ENCODE assay signal across 8 cellular contexts in the genomic region with DNA sequence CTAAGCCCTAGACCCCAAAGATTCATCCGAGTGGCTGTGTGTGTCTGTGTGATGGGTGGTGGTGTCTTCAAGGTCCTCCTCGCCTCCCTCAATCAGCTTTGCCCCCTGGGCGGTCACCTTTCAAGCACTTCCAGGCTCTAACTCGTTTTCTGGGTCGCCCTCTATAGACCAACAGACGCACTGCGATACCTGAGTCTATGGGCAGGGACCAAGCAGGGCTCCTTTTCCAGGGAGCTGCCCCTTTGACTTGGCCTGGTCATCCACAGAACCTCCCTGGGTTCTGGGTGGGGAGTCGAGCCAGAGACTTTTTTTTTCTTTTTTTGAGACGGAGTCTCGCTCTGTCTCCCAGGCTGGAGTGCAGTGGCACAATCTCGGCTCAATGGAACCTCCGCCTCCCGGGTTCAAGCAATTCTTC. TPM values are rescaled to one million over a fixed set of nuclear protein-coding genes. Genes with fewer than 3 reads are reported as not detected.
A peak's percentile ranks its signal among the peaks of the same experiment; 100 is the strongest.
DNase-seq lines count a peak whose midpoint lies in the region; ATAC-seq, FAIRE-seq and TF ChIP-seq lines count a peak whose summit lies in the region.

No MANE protein-coding gene starts in this region.

- H3K27ac ChIP-seq in H1 (ENCODE audit: low read depth, low read length), result no peak overlapping the region

- CTCF ChIA-PET in activated CD8-positive, alpha-beta T cell treated with anti-CD3 and anti-CD28 coated beads, Interleukin-2, amount 10 ng/mL, durations not matched to agents 7 days and 5 days (lab: Charles Lee), result interaction anchor here (0.6 to 2.1 kb wide), 28 partner anchors 8 to 185 kb away, joined by 3 to 17 read pairs (median 4); partner anchors contain the start of genes CIZ1, GOLGA2, SWI5 and URM1
- CTCF ChIA-PET in H1 (lab: Charles Lee; ENCODE audit: partially characterized antibody), result interaction anchor here (0.6 to 8.7 kb wide), 41 partner anchors 9 to 603 kb away, joined by 3 to 127 read pairs (median 5); partner anchors contain the start of gene URM1

- peak overlapping the region; percentile 92 for H3K27ac Mint-ChIP-seq in activated CD8-positive, alpha-beta T cell treated with anti-CD3 and anti-CD28 coated beads, Interleukin-2, amount 10 ng/mL, durations not matched to agents 7 days and 5 days

- no peak overlapping the region for H3K4ac ChIP-seq in H1 (replicated peaks; ENCODE audit: insufficient read length, low read depth, low read length)

- H4K91ac ChIP-seq in H1 (replicated peaks; ENCODE audit: insufficient read length, low read length), result no peak overlapping the region

- H2AFZ ChIP-seq in H1 (ENCODE audit: low read length), result no peak overlapping the region

- H3K79me1 ChIP-seq in H1 (ENCODE audit: low read depth, low read length), result no peaks in the 10 kb centered on the region

- H3K79me2 ChIP-seq in H1 (ENCODE audit: control insufficient read depth in 1 of 2, insufficient read depth in 2 of 2, low read length in 2 of 2), result no peaks in the 10 kb centered on the region

- no peak overlapping the region for H2BK20ac ChIP-seq in H1 (ENCODE audit: low read length)

- ATAC-seq in HG02610 (IDR thresholded peaks at IDR 0.05; ENCODE audit: unreplicated experiment) (peak; percentile 45), GM19023 (IDR thresholded peaks at IDR 0.05; ENCODE audit: unreplicated experiment) (no peak)
- ATAC-seq in activated CD8-positive, alpha-beta T cell treated with anti-CD3 and anti-CD28 coated beads, Interleukin-2, amount 10 ng/mL, durations not matched to agents 7 days and 5 days, result peak; percentile 70

- peak overlapping the region; percentile 55 to 95 for H3K4me2 ChIP-seq in H1 (ENCODE audit: insufficient read depth in 1 of 2, low read depth in 2 of 2, low read length in 2 of 2)

- H3K9me3 ChIP-seq in H1 (ENCODE audit: insufficient read depth in 2 of 2, low read depth in 1 of 2, low read length in 1 of 2), result no peaks in the 10 kb centered on the region

- H2BK12ac ChIP-seq in H1 (ENCODE audit: low read depth, low read length), result no peak overlapping the region

- peaks cover 5% of the 10 kb centered on the region for H3K36me3 Mint-ChIP-seq in activated CD8-positive, alpha-beta T cell treated with anti-CD3 and anti-CD28 coated beads, Interleukin-2, amount 10 ng/mL, durations not matched to agents 7 days and 5 days (ENCODE audit: low read depth)

- H3K36me3 ChIP-seq in H1 (ENCODE audit: control insufficient read depth in 2 of 4, insufficient read depth in 4 of 4, low read length in 3 of 4), result peaks cover 0 to 4% (median 2%) of the 10 kb centered on the region in 4 experiments; a peak in 2 of 8 replicates

- H2BK5ac ChIP-seq in H1 (ENCODE audit: low read depth, low read length), result no peak overlapping the region

- peak overlapping the region; percentile 95 for H3K4me3 Mint-ChIP-seq in activated CD8-positive, alpha-beta T cell treated with anti-CD3 and anti-CD28 coated beads, Interleukin-2, amount 10 ng/mL, durations not matched to agents 7 days and 5 days

- no peaks in the 10 kb centered on the region for H3K9me3 Mint-ChIP-seq in activated CD8-positive, alpha-beta T cell treated with anti-CD3 and anti-CD28 coated beads, Interleukin-2, amount 10 ng/mL, durations not matched to agents 7 days and 5 days (ENCODE audit: insufficient read depth)

- H3K4me1 Mint-ChIP-seq in activated CD8-positive, alpha-beta T cell treated with anti-CD3 and anti-CD28 coated beads, Interleukin-2, amount 10 ng/mL, durations not matched to agents 7 days and 5 days (ENCODE audit: low read depth), result peaks cover 11% of the 10 kb centered on the region

- peak; percentile 85 for DNase-seq in COLO829 (ENCODE audit: low spot score)
- DNase-seq in NCI-H82 (lab: John Stamatoyannopoulos, UW), result peak; percentile 90
- DNase-seq in activated CD8-positive, alpha-beta T cell treated with anti-CD3 and anti-CD28 coated beads, Interleukin-2, amount 10 ng/mL, durations not matched to agents 7 days and 5 days, result peak; percentile 87
- DNase-seq in H1 (ENCODE audit: low read depth in 1 of 2, low spot score in 2 of 2), result peak in 1 of 2 experiments; percentile 85
- DNase-seq in midbrain (lab: John Stamatoyannopoulos, UW), result peak; percentile 37
- DNase-seq in stimulated activated CD8-positive, alpha-beta memory T cell treated with anti-CD3 and anti-CD28 coated beads, Interleukin-4, amount 100 ng/mL, for 1 hour (ENCODE audit: low read depth in 2 of 2, low spot score in 1 of 2), result peak; percentile 34 to 36

- H2BK120ac ChIP-seq in H1 (replicated peaks; ENCODE audit: low read depth, low read length), result no peak overlapping the region

- WGBS in H1 (ENCODE audit: extremely low coverage in 1 of 2, insufficient coverage in 1 of 2, insufficient read length in 1 of 2, insufficient replicate concordance in 2 of 2, low coverage in 1 of 2, low lambda C conversion rate in 2 of 2, missing lambda C conversion rate in 1 of 2), 2 experiments, result 30% methylated on average over 13 of the region's 13 CpGs; no CpG with 5 or more reads in 1 of the 2 experiments

- no peak for TF ChIP-seq EP300 in H1 (IDR thresholded peaks at IDR 0.05; ENCODE audit: borderline replicate concordance in 1 of 2, low read depth in 2 of 2, low read length in 2 of 2)

- H3K56ac ChIP-seq in H1 (replicated peaks; ENCODE audit: insufficient read length, low read depth, low read length), result no peak overlapping the region

- POLR2A ChIA-PET in activated CD8-positive, alpha-beta T cell treated with anti-CD3 and anti-CD28 coated beads, Interleukin-2, amount 10 ng/mL, durations not matched to agents 7 days and 5 days (lab: Charles Lee), result interaction anchor here (0.6 to 1.1 kb wide), 5 partner anchors 19 to 67 kb away, joined by 3 to 4 read pairs (median 4); partner anchors contain the start of genes GOLGA2, SWI5, TRUB2 and URM1
- POLR2A ChIA-PET in H1 (lab: Charles Lee; ENCODE audit: partially characterized antibody), result interaction anchor here (0.7 to 1.5 kb wide), 14 partner anchors 8 to 211 kb away, joined by 3 to 6 read pairs (median 4); no protein-coding TSS in a partner anchor

- no peak overlapping the region for H4K8ac ChIP-seq in H1 (ENCODE audit: extremely low read depth, insufficient read depth, low read length)

- no peak for TF ChIP-seq POLR2A in H1 (IDR thresholded peaks at IDR 0.05; ENCODE audit: control extremely low read depth in 1 of 2, low read depth in 2 of 2, low read length in 2 of 2)

- no peak overlapping the region for H3K23ac ChIP-seq in H1 (ENCODE audit: insufficient read length)

- no peak overlapping the region for H3K9ac ChIP-seq in H1 (replicated peaks in 1 of 4; ENCODE audit: extremely low read depth in 1 of 4, low read depth in 3 of 4, low read length in 3 of 4)

- no peak overlapping the region for H3K18ac ChIP-seq in H1 (ENCODE audit: extremely low read depth, low read length)

- H3K14ac ChIP-seq in H1 (ENCODE audit: insufficient read length), result no peak overlapping the region

- H2BK15ac ChIP-seq in H1 (ENCODE audit: low read length), result no peak overlapping the region

- peaks cover 5% of the 10 kb centered on the region; the same call in 1 of the 2 replicates for H3K23me2 ChIP-seq in H1 (ENCODE audit: low read depth, low read length)

- H4K20me1 ChIP-seq in H1 (replicated peaks in 1 of 2; ENCODE audit: control insufficient read depth in 1 of 2, insufficient read depth in 2 of 2, low read length in 2 of 2), result peaks cover 0 to 2% of the 10 kb centered on the region in 2 experiments

- TF ChIP-seq CTCF in H1 (IDR thresholded peaks at IDR 0.05; ENCODE audit: control extremely low read depth in 1 of 3, insufficient read depth in 1 of 3, low read depth in 1 of 3, low read length in 3 of 3), result peak; percentile 65 to 81 (median 76)

- peak overlapping the region; percentile 60 to 90 (median 76); a peak in 7 of 8 replicates for H3K4me3 ChIP-seq in H1 (ENCODE audit: extremely low read depth in 1 of 4, insufficient read depth in 2 of 4, low read depth in 3 of 4, low read length in 4 of 4)

- no peaks in the 10 kb centered on the region for H3K27me3 ChIP-seq in H1 (replicated peaks in 1 of 4; ENCODE audit: control insufficient read depth in 3 of 4, extremely low read depth in 1 of 4, insufficient read depth in 3 of 4, low read length in 3 of 4)

- no peak overlapping the region for H4K5ac ChIP-seq in H1 (ENCODE audit: insufficient read length, low read depth, low read length)

- peak; percentile 57 to 64 for TF ChIP-seq RAD21 in H1 (IDR thresholded peaks at IDR 0.05 in 1 of 2, conservative IDR thresholded peaks at IDR 0.05 in 1 of 2; ENCODE audit: low read depth in 2 of 2, low read length in 2 of 2)

- H3K4me1 ChIP-seq in H1 (replicated peaks in 1 of 4; ENCODE audit: control insufficient read depth in 3 of 4, insufficient read depth in 4 of 4, low read length in 3 of 4), result peaks cover 0 to 2% (median 0%) of the 10 kb centered on the region in 4 experiments; a peak in 2 of 7 replicates

- no peak overlapping the region for H2AK5ac ChIP-seq in H1 (ENCODE audit: low read depth, low read length)

- FAIRE-seq in H1 (lab: Jason Lieb, UNC), result no peak

- H3K27me3 Mint-ChIP-seq in activated CD8-positive, alpha-beta T cell treated with anti-CD3 and anti-CD28 coated beads, Interleukin-2, amount 10 ng/mL, durations not matched to agents 7 days and 5 days (ENCODE audit: low read depth), result no peaks in the 10 kb centered on the region

RNA-seq across cellular contexts. Expression of gene SLC27A4, which starts 1.1 kb away (rescaled TPM):
- total RNA-seq in activated CD8-positive, alpha-beta T cell treated with anti-CD3 and anti-CD28 coated beads, Interleukin-2, amount 10 ng/mL, durations not matched to agents 7 days and 5 days, result 10 to 100 TPM; 19.0 to 21.7 TPM
- 20.5 and 21.1 TPM in 2 replicates for total RNA-seq in H1 (2021; fragmentation: NEBNext Ultra II Directional; extraction: Animal tissue kit (Norgen Biotek cat#: 25700))
- 14.9 and 23.1 TPM in 2 replicates for polyA plus RNA-seq in H1 (2011; rRNA removed)
- polyA plus RNA-seq in H1 (2011; cell fraction: cytosol; rRNA removed), result 14.8 TPM
- polyA plus RNA-seq in H1 (2011; cell fraction: nucleus; rRNA removed), result 24.5 TPM
- 12.1 to 19.7 TPM (median 18.6 TPM) in 4 replicates for polyA plus RNA-seq in H1 (2012, experiment 1 of 2)
- polyA plus RNA-seq in H1 (2012, experiment 2 of 2), result 20.0 TPM
- 19.0 TPM for polyA plus RNA-seq in H1 (2013, experiment 1 of 2)
- 22.2 TPM for polyA plus RNA-seq in H1 (2013, experiment 2 of 2)
- polyA minus RNA-seq in H1 (2011; rRNA and poly(A)+ RNA removed), result 17.4 and 19.9 TPM in 2 replicates
- 16.5 TPM for polyA minus RNA-seq in H1 (2011; cell fraction: cytosol; rRNA and poly(A)+ RNA removed)
- polyA minus RNA-seq in H1 (2011; cell fraction: nucleus; rRNA and poly(A)+ RNA removed), result 10.8 TPM

RNA-seq across cellular contexts. Expression of gene COQ4, which starts 18.8 kb away (rescaled TPM):
- total RNA-seq in activated CD8-positive, alpha-beta T cell treated with anti-CD3 and anti-CD28 coated beads, Interleukin-2, amount 10 ng/mL, durations not matched to agents 7 days and 5 days, result 10 to 100 TPM; 31.8 to 34.9 TPM
- total RNA-seq in H1 (2021; fragmentation: NEBNext Ultra II Directional; extraction: Animal tissue kit (Norgen Biotek cat#: 25700)), result 30.2 and 32.3 TPM in 2 replicates
- 58.8 and 79.2 TPM in 2 replicates for polyA plus RNA-seq in H1 (2011; rRNA removed)
- 52.1 TPM for polyA plus RNA-seq in H1 (2011; cell fraction: cytosol; rRNA removed)
- polyA plus RNA-seq in H1 (2011; cell fraction: nucleus; rRNA removed), result 91.6 TPM
- 40.2 to 50.5 TPM (median 46.5 TPM) in 4 replicates for polyA plus RNA-seq in H1 (2012, experiment 1 of 2)
- polyA plus RNA-seq in H1 (2012, experiment 2 of 2), result 46.0 TPM
- 33.5 TPM for polyA plus RNA-seq in H1 (2013, experiment 1 of 2)
- 30.6 TPM for polyA plus RNA-seq in H1 (2013, experiment 2 of 2)
- polyA minus RNA-seq in H1 (2011; rRNA and poly(A)+ RNA removed), result 34.2 and 34.5 TPM in 2 replicates
- 26.7 TPM for polyA minus RNA-seq in H1 (2011; cell fraction: cytosol; rRNA and poly(A)+ RNA removed)
- 41.4 TPM for polyA minus RNA-seq in H1 (2011; cell fraction: nucleus; rRNA and poly(A)+ RNA removed)

RNA-seq across cellular contexts. Expression of gene TRUB2, which starts 19.2 kb away (rescaled TPM):
- total RNA-seq in activated CD8-positive, alpha-beta T cell treated with anti-CD3 and anti-CD28 coated beads, Interleukin-2, amount 10 ng/mL, durations not matched to agents 7 days and 5 days, result 10 to 100 TPM; 25.5 to 27.7 TPM
- total RNA-seq in H1 (2021; fragmentation: NEBNext Ultra II Directional; extraction: Animal tissue kit (Norgen Biotek cat#: 25700)), result 37.8 and 39.7 TPM in 2 replicates
- polyA plus RNA-seq in H1 (2011; rRNA removed), result 16.4 and 20.7 TPM in 2 replicates
- 27.1 TPM for polyA plus RNA-seq in H1 (2011; cell fraction: cytosol; rRNA removed)
- polyA plus RNA-seq in H1 (2011; cell fraction: nucleus; rRNA removed), result 31.6 TPM
- polyA plus RNA-seq in H1 (2012, experiment 1 of 2), result 33.1 to 44.0 TPM (median 36.8 TPM) in 4 replicates
- polyA plus RNA-seq in H1 (2012, experiment 2 of 2), result 22.7 TPM
- polyA plus RNA-seq in H1 (2013, experiment 1 of 2), result 20.7 TPM
- polyA plus RNA-seq in H1 (2013, experiment 2 of 2), result 19.6 TPM
- polyA minus RNA-seq in H1 (2011; rRNA and poly(A)+ RNA removed), result 30.9 and 41.4 TPM in 2 replicates
- polyA minus RNA-seq in H1 (2011; cell fraction: cytosol; rRNA and poly(A)+ RNA removed), result 23.9 TPM
- 17.7 TPM for polyA minus RNA-seq in H1 (2011; cell fraction: nucleus; rRNA and poly(A)+ RNA removed)

RNA-seq across cellular contexts. Expression of gene URM1, which starts 29.7 kb away (rescaled TPM):
- total RNA-seq in activated CD8-positive, alpha-beta T cell treated with anti-CD3 and anti-CD28 coated beads, Interleukin-2, amount 10 ng/mL, durations not matched to agents 7 days and 5 days, result 10 to 100 TPM; 78.9 to 79.9 TPM
- total RNA-seq in H1 (2021; fragmentation: NEBNext Ultra II Directional; extraction: Animal tissue kit (Norgen Biotek cat#: 25700)), result 60.5 and 62.3 TPM in 2 replicates
- 58.3 and 71.9 TPM in 2 replicates for polyA plus RNA-seq in H1 (2011; rRNA removed)
- polyA plus RNA-seq in H1 (2011; cell fraction: cytosol; rRNA removed), result 58.0 TPM
- polyA plus RNA-seq in H1 (2011; cell fraction: nucleus; rRNA removed), result 74.2 TPM
- polyA plus RNA-seq in H1 (2012, experiment 1 of 2), result 68.0 to 83.5 TPM (median 73.0 TPM) in 4 replicates
- polyA plus RNA-seq in H1 (2012, experiment 2 of 2), result 109 TPM
- polyA plus RNA-seq in H1 (2013, experiment 1 of 2), result 42.4 TPM
- polyA plus RNA-seq in H1 (2013, experiment 2 of 2), result 41.2 TPM
- 36.2 and 46.0 TPM in 2 replicates for polyA minus RNA-seq in H1 (2011; rRNA and poly(A)+ RNA removed)
- 21.1 TPM for polyA minus RNA-seq in H1 (2011; cell fraction: cytosol; rRNA and poly(A)+ RNA removed)
- 14.4 TPM for polyA minus RNA-seq in H1 (2011; cell fraction: nucleus; rRNA and poly(A)+ RNA removed)
